8 cellular contexts compared by ENCODE assay signal in genomic region chr19:10194500-10195198, GRCh38.
DNase-seq lines count a peak whose midpoint lies in the region; FAIRE-seq and TF ChIP-seq lines count a peak whose summit lies in the region.

Gene DNMT1 (minus strand): TSS chr19:10194953. CDS start chr19:10194899, 54 bp downstream.

- H3K36me3 Mint-ChIP-seq in nephron progenitor cell (ENCODE audit: low read depth) = peaks cover 6% of the 10 kb centered on the region
- H3K36me3 Mint-ChIP-seq in stimulated activated naive CD8-positive, alpha-beta T cell treated with anti-CD3 and anti-CD28 coated beads, Interleukin-15, Interleukin-2, amounts not matched to agents 100 ng/mL and 50 ng/mL, for 24 hours (ENCODE audit: low read depth) = peaks cover 24% of the 10 kb centered on the region

- H3K9ac ChIP-seq in MM.1S (ENCODE audit: low read length) = peak within 1 kb of the TSS; percentile 98

- TF ChIP-seq CTCF in MM.1S (IDR thresholded peaks at IDR 0.05; ENCODE audit: low read length) (no peak), nephron progenitor cell (IDR thresholded peaks at IDR 0.05) (no peak)

- H3K79me2 ChIP-seq in MM.1S (ENCODE audit: low read length) = peaks cover 50% of the 10 kb centered on the region

- peaks cover 17% of the 10 kb centered on the region for H3K27me3 Mint-ChIP-seq in nephron progenitor cell (ENCODE audit: low read depth, poor library complexity)
- H3K27me3 Mint-ChIP-seq in stimulated activated naive CD8-positive, alpha-beta T cell treated with anti-CD3 and anti-CD28 coated beads, Interleukin-15, Interleukin-2, amounts not matched to agents 100 ng/mL and 50 ng/mL, for 24 hours = no peaks in the 10 kb centered on the region

- H3K4me1 Mint-ChIP-seq in nephron progenitor cell = peaks cover 16% of the 10 kb centered on the region
- peaks cover 61% of the 10 kb centered on the region for H3K4me1 Mint-ChIP-seq in stimulated activated naive CD8-positive, alpha-beta T cell treated with anti-CD3 and anti-CD28 coated beads, Interleukin-15, Interleukin-2, amounts not matched to agents 100 ng/mL and 50 ng/mL, for 24 hours (ENCODE audit: low read depth)

- H3K9me3 Mint-ChIP-seq in nephron progenitor cell = no peaks in the 10 kb centered on the region
- H3K9me3 Mint-ChIP-seq in stimulated activated naive CD8-positive, alpha-beta T cell treated with anti-CD3 and anti-CD28 coated beads, Interleukin-15, Interleukin-2, amounts not matched to agents 100 ng/mL and 50 ng/mL, for 24 hours = no peaks in the 10 kb centered on the region

- no peaks in the 10 kb centered on the region for H3K9me3 ChIP-seq in MM.1S (replicated peaks; ENCODE audit: insufficient read depth, low read length)

- peaks cover 10% of the 10 kb centered on the region for H3F3A ChIP-seq in MM.1S (ENCODE audit: insufficient read depth, low read length)

- H3K4me1 ChIP-seq in MM.1S (ENCODE audit: low read length) = peaks cover 9% of the 10 kb centered on the region

- DNase-seq in EL = peak; percentile 97
- peak; percentile 98 for DNase-seq in H54 (ENCODE audit: insufficient read length, low spot score)
- DNase-seq in MM.1S = peak; percentile 96
- DNase-seq in SHP77 treated with DMSO at 0.1 percent for 48 hours (lab: John Stamatoyannopoulos, UW) = peak; percentile 96
- DNase-seq in activated effector memory CD4-positive, alpha-beta T cell treated with anti-CD3 and anti-CD28 coated beads, Interleukin-2, amount 50 U/mL, for 16 hours = peak; percentile 98
- peak; percentile 95 for DNase-seq in fibroblast of the conjunctiva (ENCODE audit: low read depth)
- DNase-seq in nephron progenitor cell = peak; percentile 98

- H3K4me2 ChIP-seq in MM.1S (ENCODE audit: low read depth, low read length) = peak within 1 kb of the TSS; percentile 97

- H3K4me3 ChIP-seq in MM.1S (ENCODE audit: low read length) = peak within 1 kb of the TSS; percentile 98

- no peaks in the 10 kb centered on the region for H3K27me3 ChIP-seq in MM.1S (replicated peaks; ENCODE audit: insufficient read depth, low read length)

- FAIRE-seq in H54 (lab: Jason Lieb, UNC) = peak; percentile 90

- H2AFZ ChIP-seq in MM.1S (ENCODE audit: low read length) = peak within 1 kb of the TSS; percentile 92

- H3K4me3 Mint-ChIP-seq in nephron progenitor cell = peak within 1 kb of the TSS; percentile 96
- H3K4me3 Mint-ChIP-seq in stimulated activated naive CD8-positive, alpha-beta T cell treated with anti-CD3 and anti-CD28 coated beads, Interleukin-15, Interleukin-2, amounts not matched to agents 100 ng/mL and 50 ng/mL, for 24 hours = peak within 1 kb of the TSS; percentile 100

- peak; percentile 82 for TF ChIP-seq POLR2A in H54 (IDR thresholded peaks at IDR 0.05; ENCODE audit: low read depth, low read length)

- H3K27ac Mint-ChIP-seq in nephron progenitor cell = peak within 1 kb of the TSS; percentile 74
- peak within 1 kb of the TSS; percentile 100 for H3K27ac Mint-ChIP-seq in stimulated activated naive CD8-positive, alpha-beta T cell treated with anti-CD3 and anti-CD28 coated beads, Interleukin-15, Interleukin-2, amounts not matched to agents 100 ng/mL and 50 ng/mL, for 24 hours

- H3K36me3 ChIP-seq in MM.1S (replicated peaks; ENCODE audit: insufficient read depth, low read length) = no peaks in the 10 kb centered on the region; the same call in 1 of the 2 replicates

- peaks cover 19% of the 10 kb centered on the region for H4K20me1 ChIP-seq in MM.1S (ENCODE audit: insufficient read depth, low read length)

- no peaks in the 10 kb centered on the region for H3K9me2 ChIP-seq in MM.1S (replicated peaks; ENCODE audit: insufficient read depth, low read length)

- H3K27ac ChIP-seq in MM.1S (ENCODE audit: low read length) = peak within 1 kb of the TSS; percentile 74

Comparison
In these comparisons a context has a peak if more than half of its experiments do, and no peak if none do; other contexts are left out.
1. Peak in every context shown above with its lines: DNase-seq, H3K4me3 ChIP-seq and H3K27ac ChIP-seq.